Comparison of ENCODE assay signal across 5 cellular contexts in genomic region chr2:164478205-164478604, GRCh38.
"Had no signal": no experiment of that assay in that cellular context is flagged by ENCODE, and none has a peak within 500 bp of the region (broad histone marks: within the 10 kb centered on the region; RNA-seq: fewer than 3 reads in every experiment).

No MANE protein-coding gene starts in this region.

- H3K9me3 Mint-ChIP-seq: GM23338, H9, IgD-negative memory B cell had no signal

- H3K4me3 Mint-ChIP-seq: GM23338, H9, IgD-negative memory B cell had no signal

- DNase-seq: H9, HCEC 1CT, KBM-7 had no signal

- H3K4me1 Mint-ChIP-seq: GM23338, H9, IgD-negative memory B cell had no signal

- H3K4me3 ChIP-seq: GM23338 had no signal

- H3K27ac Mint-ChIP-seq: GM23338, H9, IgD-negative memory B cell had no signal

- H2AFZ ChIP-seq: GM23338 had no signal

- H3K4me2 ChIP-seq: GM23338 had no signal

- H3K36me3 Mint-ChIP-seq: IgD-negative memory B cell had no signal

- H3K27me3 Mint-ChIP-seq: IgD-negative memory B cell had no signal

- ATAC-seq: GM23338 had no signal
